In the genomic region with DNA sequence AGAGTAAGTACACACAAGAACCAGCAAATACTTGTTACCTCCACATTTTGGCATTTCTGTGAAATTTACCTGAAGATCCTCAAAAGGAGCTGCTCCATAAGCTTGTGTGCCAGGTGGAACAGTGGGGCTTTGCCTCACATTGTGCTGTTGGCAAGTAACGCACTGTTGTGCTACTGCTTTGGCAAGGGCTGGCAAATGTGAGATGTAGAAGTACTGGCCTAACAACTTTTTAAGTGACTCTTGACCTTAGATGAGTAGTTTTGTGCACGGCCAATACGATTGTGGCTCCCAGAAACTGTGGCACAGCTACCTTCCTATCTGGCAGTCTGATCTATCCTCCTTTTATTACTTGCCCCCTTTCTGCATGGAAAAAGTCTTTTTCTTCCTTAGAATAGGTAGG, we compare ENCODE assay signal across 32 cellular contexts.
"Had no signal": no experiment of that assay in that cellular context is flagged by ENCODE, and none has a peak within 500 bp of the region (broad histone marks: within the 10 kb centered on the region; RNA-seq: fewer than 3 reads in every experiment).

No MANE protein-coding gene starts in this region.

- H3K27ac Mint-ChIP-seq: activated naive CD4-positive, alpha-beta T cell treated with anti-CD3 and anti-CD28 coated beads for 36 hours; activated naive CD8-positive, alpha-beta T cell treated with anti-CD3 and anti-CD28 coated beads for 36 hours; activated T-helper 1 cell treated with anti-CD3 and anti-CD28 coated beads, Interleukin-12 subunit alpha, Interleukin-12 subunit beta, Interleukin-2, Interleukin-4 antibody, amounts not matched to agents 30 ng/mL and 10 ng/mL and 1 ng/mL, durations not matched to agents 14 hours and 24 hours and 36 hours; mesothelial cell of epicardium; stimulated activated effector memory CD8-positive, alpha-beta T cell treated with anti-CD3 and anti-CD28 coated beads, Interleukin-12 subunit alpha, Interleukin-12 subunit beta, amount 100 ng/mL, for 72 hours; stimulated activated naive CD8-positive, alpha-beta T cell treated with anti-CD3 and anti-CD28 coated beads, Interleukin-15, Interleukin-2, amounts not matched to agents 100 ng/mL and 50 ng/mL, for 24 hours; type B pancreatic cell had no signal

- H3K36me3 ChIP-seq: adrenal gland, cardiac muscle cell, colonic mucosa, sigmoid colon, thoracic aorta, vagina had no signal

- H3K4me1 Mint-ChIP-seq: activated naive CD8-positive, alpha-beta T cell treated with anti-CD3 and anti-CD28 coated beads for 36 hours; stimulated activated effector memory CD8-positive, alpha-beta T cell treated with anti-CD3 and anti-CD28 coated beads, Interleukin-12 subunit alpha, Interleukin-12 subunit beta, amount 100 ng/mL, for 72 hours had no signal

- H3K27me3 ChIP-seq: adrenal gland, body of pancreas, cardiac muscle cell, colonic mucosa, hepatocyte, sigmoid colon, vagina had no signal

- H3K27me3 Mint-ChIP-seq: activated naive CD8-positive, alpha-beta T cell treated with anti-CD3 and anti-CD28 coated beads for 36 hours; naive B cell; stimulated activated naive CD8-positive, alpha-beta T cell treated with anti-CD3 and anti-CD28 coated beads, Interleukin-15, Interleukin-2, amounts not matched to agents 100 ng/mL and 50 ng/mL, for 24 hours; type B pancreatic cell had no signal

- H3K4me3 ChIP-seq: adrenal gland, body of pancreas, cardiac muscle cell, colonic mucosa, hepatocyte, psoas muscle, sigmoid colon, thoracic aorta, vagina had no signal

- ATAC-seq: body of pancreas; left ventricle myocardium superior; psoas muscle; stimulated activated effector memory CD8-positive, alpha-beta T cell treated with anti-CD3 and anti-CD28 coated beads, Interleukin-12 subunit alpha, Interleukin-12 subunit beta, amount 100 ng/mL, for 72 hours had no signal

- H3K4me3 Mint-ChIP-seq: activated naive CD4-positive, alpha-beta T cell treated with anti-CD3 and anti-CD28 coated beads for 36 hours; activated naive CD8-positive, alpha-beta T cell treated with anti-CD3 and anti-CD28 coated beads for 36 hours; activated T-helper 1 cell treated with anti-CD3 and anti-CD28 coated beads, Interleukin-12 subunit alpha, Interleukin-12 subunit beta, Interleukin-2, Interleukin-4 antibody, amounts not matched to agents 30 ng/mL and 10 ng/mL and 1 ng/mL, durations not matched to agents 14 hours and 24 hours and 36 hours; mesothelial cell of epicardium; naive B cell; stimulated activated effector memory CD8-positive, alpha-beta T cell treated with anti-CD3 and anti-CD28 coated beads, Interleukin-12 subunit alpha, Interleukin-12 subunit beta, amount 100 ng/mL, for 72 hours; stimulated activated naive CD8-positive, alpha-beta T cell treated with anti-CD3 and anti-CD28 coated beads, Interleukin-15, Interleukin-2, amounts not matched to agents 100 ng/mL and 50 ng/mL, for 24 hours; type B pancreatic cell had no signal

- H3K4me1 ChIP-seq: adrenal gland, body of pancreas, colonic mucosa, parathyroid adenoma, psoas muscle, sigmoid colon, vagina had no signal

- H3K9me3 ChIP-seq: adrenal gland, body of pancreas, colonic mucosa, psoas muscle, sigmoid colon, thoracic aorta, vagina had no signal

- DNase-seq: activated CD4-positive, alpha-beta T cell treated with anti-CD3 and anti-CD28 coated beads for 4 hours; activated CD4-positive, alpha-beta T cell treated with anti-CD3 and anti-CD28 coated beads, Interleukin-2, amount 50 U/mL, for 48 hours; activated CD8-positive, alpha-beta memory T cell treated with anti-CD3 and anti-CD28 coated beads, Interleukin-2, amount 50 U/mL, for 4 hours; activated effector memory CD4-positive, alpha-beta T cell treated with anti-CD3 and anti-CD28 coated beads, Interleukin-2, amount 50 U/mL, for 16 hours; activated naive CD4-positive, alpha-beta T cell treated with anti-CD3 and anti-CD28 coated beads for 36 hours; activated naive CD8-positive, alpha-beta T cell treated with anti-CD3 and anti-CD28 coated beads for 36 hours; activated T-cell treated with anti-CD3 and anti-CD28 coated beads, Interleukin-2, amount 50 U/mL, for 1 hour; adrenal gland; aorta; body of pancreas; cerebellar nuclear complex; colonic mucosa; effector CD8-positive, alpha-beta T cell; glutamatergic neuron; islet precursor cell; left ventricle myocardium superior; naive B cell; nucleus accumbens; psoas muscle; sigmoid colon; small intestine; stimulated activated CD4-positive, alpha-beta T cell treated with anti-CD3 and anti-CD28 coated beads, Interleukin-4, amount 100 ng/mL, for 24 hours had no signal

- H3K9me3 Mint-ChIP-seq: activated naive CD4-positive, alpha-beta T cell treated with anti-CD3 and anti-CD28 coated beads for 36 hours; activated naive CD8-positive, alpha-beta T cell treated with anti-CD3 and anti-CD28 coated beads for 36 hours; activated T-helper 1 cell treated with anti-CD3 and anti-CD28 coated beads, Interleukin-12 subunit alpha, Interleukin-12 subunit beta, Interleukin-2, Interleukin-4 antibody, amounts not matched to agents 30 ng/mL and 10 ng/mL and 1 ng/mL, durations not matched to agents 14 hours and 24 hours and 36 hours; stimulated activated effector memory CD8-positive, alpha-beta T cell treated with anti-CD3 and anti-CD28 coated beads, Interleukin-12 subunit alpha, Interleukin-12 subunit beta, amount 100 ng/mL, for 72 hours; stimulated activated naive CD8-positive, alpha-beta T cell treated with anti-CD3 and anti-CD28 coated beads, Interleukin-15, Interleukin-2, amounts not matched to agents 100 ng/mL and 50 ng/mL, for 24 hours; type B pancreatic cell had no signal

- H3K36me3 Mint-ChIP-seq: activated naive CD8-positive, alpha-beta T cell treated with anti-CD3 and anti-CD28 coated beads for 36 hours; mesothelial cell of epicardium; stimulated activated effector memory CD8-positive, alpha-beta T cell treated with anti-CD3 and anti-CD28 coated beads, Interleukin-12 subunit alpha, Interleukin-12 subunit beta, amount 100 ng/mL, for 72 hours; type B pancreatic cell had no signal

- H3K27ac ChIP-seq: adrenal gland, body of pancreas, cardiac muscle cell, colonic mucosa, hepatocyte, parathyroid adenoma, psoas muscle, sigmoid colon, thoracic aorta, vagina had no signal
